ENCODE assay signal across 14 cellular contexts in the genomic region with DNA sequence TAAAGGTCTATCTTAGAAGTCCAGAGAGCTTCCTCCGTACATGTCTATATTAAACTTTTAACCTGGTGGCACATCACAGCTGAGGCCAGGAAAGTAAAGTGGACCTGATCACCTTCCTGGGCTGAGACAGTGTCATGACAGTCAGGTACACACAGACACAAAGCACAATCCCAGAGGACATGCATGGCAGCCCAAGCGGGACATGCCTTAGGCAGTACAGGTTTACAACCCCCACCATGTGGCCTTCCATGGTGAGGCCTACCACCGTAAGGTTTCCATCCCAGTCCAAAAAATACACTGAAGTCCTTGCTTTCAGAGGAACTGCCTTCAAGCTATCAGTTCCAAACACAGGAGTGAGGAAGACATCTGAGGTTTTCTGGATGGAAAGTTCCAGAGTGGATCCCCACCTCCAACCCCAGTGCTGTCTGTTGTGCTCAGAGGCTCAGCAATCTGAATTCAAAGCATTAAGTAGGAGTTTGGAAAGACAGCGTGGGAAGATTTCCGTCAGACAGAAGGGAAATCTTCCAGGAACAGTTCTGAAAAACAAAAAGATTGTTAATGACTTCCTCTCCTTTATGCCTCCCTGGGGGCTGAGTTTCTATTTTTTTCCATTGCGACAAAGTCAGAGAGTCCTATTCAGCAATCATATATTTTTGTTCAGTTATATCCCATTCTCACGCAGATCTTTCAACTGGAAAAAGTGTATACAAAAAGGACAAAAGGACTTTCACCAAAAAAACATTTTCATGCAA. TPM values are rescaled to one million over a fixed set of nuclear protein-coding genes. Genes with fewer than 3 reads are reported as not detected.
DNase-seq lines count a peak whose midpoint lies in the region; ATAC-seq and TF ChIP-seq lines count a peak whose summit lies in the region.
"Had no signal": no experiment of that assay in that cellular context is flagged by ENCODE, and none has a peak within 500 bp of the region (broad histone marks: within the 10 kb centered on the region; RNA-seq: fewer than 3 reads in every experiment).

No MANE protein-coding gene starts in this region.

- no peaks in the 10 kb centered on the region for H3K27me3 Mint-ChIP-seq in Caco-2 (ENCODE audit: insufficient read depth, unreplicated experiment)
- H3K27me3 Mint-ChIP-seq in WTC11 (ENCODE audit: low read depth), result no peaks in the 10 kb centered on the region

- peaks cover 52% of the 10 kb centered on the region for H3K4me1 Mint-ChIP-seq in Caco-2 (ENCODE audit: low read depth, unreplicated experiment)
- peaks cover 82% of the 10 kb centered on the region for H3K4me1 Mint-ChIP-seq in WTC11
- H3K4me1 Mint-ChIP-seq: natural killer cell had no signal

- H3K27ac Mint-ChIP-seq in Caco-2 (ENCODE audit: unreplicated experiment), result peak overlapping the region; percentile 93
- peak overlapping the region; percentile 46 for H3K27ac Mint-ChIP-seq in WTC11
- H3K27ac Mint-ChIP-seq: natural killer cell had no signal

- H3K4me3 ChIP-seq in Caco-2 (ENCODE audit: low read depth, low read length) (no peak overlapping the region), left ventricle myocardium inferior (no peak overlapping the region)

- CTCF ChIA-PET in Caco-2 (lab: Charles Lee), result no interaction called here
- CTCF ChIA-PET in WTC11 (lab: Charles Lee), result interaction anchor here (1.4 kb wide), 1 partner anchor 21 kb away, joined by 5 read pairs; no protein-coding TSS in a partner anchor
- CTCF ChIA-PET in RWPE1 (lab: Yijun Ruan, JAX), result no interaction called here

- TF ChIP-seq CTCF in Caco-2 (IDR thresholded peaks at IDR 0.05; ENCODE audit: insufficient read depth in 1 of 2, low read depth in 1 of 2, low read length in 1 of 2, severe bottlenecking in 1 of 2, unreplicated experiment in 1 of 2), result no peak
- no peak for TF ChIP-seq CTCF in WTC11 (IDR thresholded peaks at IDR 0.05)
- no peak for TF ChIP-seq CTCF in left ventricle myocardium inferior (IDR thresholded peaks at IDR 0.05; ENCODE audit: borderline replicate concordance)
- no peak for TF ChIP-seq CTCF in RWPE1 (conservative IDR thresholded peaks at IDR 0.05; ENCODE audit: low read depth)

- H3K4me3 Mint-ChIP-seq in Caco-2 (ENCODE audit: unreplicated experiment) (no peak overlapping the region), WTC11 (no peak overlapping the region)
- H3K4me3 Mint-ChIP-seq: natural killer cell had no signal

- intact Hi-C loops in Caco-2 (cut with micrococcal nuclease; ENCODE audit: unreplicated experiment), result no loop called here
- intact Hi-C loops in left ventricle myocardium inferior (cut with micrococcal nuclease), result no loop called here

- BruUV-seq in Caco-2 (replicated peaks; lab: Mats Ljungman, UMichigan), result no TSS peak

- ATAC-seq in WTC11 (no peak), GM21390 (IDR thresholded peaks at IDR 0.05; ENCODE audit: unreplicated experiment) (no peak)
- ATAC-seq: natural killer cell had no signal

- POLR2A ChIA-PET in Caco-2 (lab: Charles Lee) (no interaction called here), WTC11 (lab: Charles Lee) (no interaction called here), RWPE1 (lab: Yijun Ruan, JAX; ENCODE audit: low non-redundant PET) (no interaction called here)

- H3K27me3 ChIP-seq in Caco-2 (replicated peaks; ENCODE audit: control insufficient read depth, insufficient read depth, low read length) (no peaks in the 10 kb centered on the region), left ventricle myocardium inferior (ENCODE audit: low read depth) (no peaks in the 10 kb centered on the region)

- DNase-seq in Caco-2 (no peak), WTC11 (ENCODE audit: low spot score) (no peak), left ventricle myocardium inferior (no peak), putamen (ENCODE audit: low spot score) (peak; percentile 75), NCI-H1105 treated with DMSO at 0.1 percent for 48 hours (lab: John Stamatoyannopoulos, UW) (no peak), RWPE1 (ENCODE audit: low spot score) (no peak), NCI-H187 (lab: John Stamatoyannopoulos, UW) (no peak)
- DNase-seq: activated CD4-positive, alpha-beta T cell treated with anti-CD3 and anti-CD28 coated beads for 1 hour; AML-193; natural killer cell; NCI-H1694; stimulated activated CD4-positive, alpha-beta T cell treated with anti-CD3 and anti-CD28 coated beads, Interleukin-15, amount 100 ng/mL, for 24 hours had no signal

- H3K9me3 ChIP-seq in Caco-2, result no peaks in the 10 kb centered on the region
- no peaks in the 10 kb centered on the region for H3K9me3 ChIP-seq in left ventricle myocardium inferior (replicated peaks)

- H3K36me3 Mint-ChIP-seq in Caco-2 (ENCODE audit: insufficient read depth, unreplicated experiment), result peaks cover 12% of the 10 kb centered on the region
- no peaks in the 10 kb centered on the region for H3K36me3 Mint-ChIP-seq in WTC11
- H3K36me3 Mint-ChIP-seq: natural killer cell had no signal

- peak overlapping the region; percentile 74 for H3K27ac ChIP-seq in left ventricle myocardium inferior (replicated peaks)
- no peak overlapping the region for H3K27ac ChIP-seq in RWPE1

- H3K9me3 Mint-ChIP-seq in Caco-2 (ENCODE audit: unreplicated experiment) (no peaks in the 10 kb centered on the region), WTC11 (no peaks in the 10 kb centered on the region)
- H3K9me3 Mint-ChIP-seq: natural killer cell had no signal

- H3K36me3 ChIP-seq in Caco-2 (ENCODE audit: control insufficient read depth, insufficient read depth, low read length) (no peaks in the 10 kb centered on the region), left ventricle myocardium inferior (no peaks in the 10 kb centered on the region)

- H3K4me1 ChIP-seq in Caco-2 (peaks cover 58% of the 10 kb centered on the region), left ventricle myocardium inferior (peaks cover 77% of the 10 kb centered on the region)

TF ChIP-seq in WTC11, 78 proteins besides CTCF, POLR2A, EP300 and RAD21 (continues in another document):
- TF ChIP-seq TP53 (CRISPR knock-in tag; IDR thresholded peaks at IDR 0.05) (no peak), E2F4 (CRISPR knock-in tag; IDR thresholded peaks at IDR 0.05; ENCODE audit: borderline replicate concordance, low read depth) (no peak), MYBL2 (CRISPR knock-in tag; IDR thresholded peaks at IDR 0.05) (no peak), FOXJ3 (CRISPR knock-in tag; IDR thresholded peaks at IDR 0.05; ENCODE audit: borderline replicate concordance) (no peak), ZNF232 (CRISPR knock-in tag; IDR thresholded peaks at IDR 0.05) (no peak), ZNF263 (CRISPR knock-in tag; IDR thresholded peaks at IDR 0.05; ENCODE audit: low read depth) (no peak), CREM (CRISPR knock-in tag; IDR thresholded peaks at IDR 0.05) (no peak)
- TF ChIP-seq, protein P1, sequence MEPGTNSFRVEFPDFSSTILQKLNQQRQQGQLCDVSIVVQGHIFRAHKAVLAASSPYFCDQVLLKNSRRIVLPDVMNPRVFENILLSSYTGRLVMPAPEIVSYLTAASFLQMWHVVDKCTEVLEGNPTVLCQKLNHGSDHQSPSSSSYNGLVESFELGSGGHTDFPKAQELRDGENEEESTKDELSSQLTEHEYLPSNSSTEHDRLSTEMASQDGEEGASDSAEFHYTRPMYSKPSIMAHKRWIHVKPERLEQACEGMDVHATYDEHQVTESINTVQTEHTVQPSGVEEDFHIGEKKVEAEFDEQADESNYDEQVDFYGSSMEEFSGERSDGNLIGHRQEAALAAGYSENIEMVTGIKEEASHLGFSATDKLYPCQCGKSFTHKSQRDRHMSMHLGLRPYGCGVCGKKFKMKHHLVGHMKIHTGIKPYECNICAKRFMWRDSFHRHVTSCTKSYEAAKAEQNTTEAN (CRISPR knock-in tag; IDR thresholded peaks at IDR 0.05), result no peak
- TF ChIP-seq, protein P2, sequence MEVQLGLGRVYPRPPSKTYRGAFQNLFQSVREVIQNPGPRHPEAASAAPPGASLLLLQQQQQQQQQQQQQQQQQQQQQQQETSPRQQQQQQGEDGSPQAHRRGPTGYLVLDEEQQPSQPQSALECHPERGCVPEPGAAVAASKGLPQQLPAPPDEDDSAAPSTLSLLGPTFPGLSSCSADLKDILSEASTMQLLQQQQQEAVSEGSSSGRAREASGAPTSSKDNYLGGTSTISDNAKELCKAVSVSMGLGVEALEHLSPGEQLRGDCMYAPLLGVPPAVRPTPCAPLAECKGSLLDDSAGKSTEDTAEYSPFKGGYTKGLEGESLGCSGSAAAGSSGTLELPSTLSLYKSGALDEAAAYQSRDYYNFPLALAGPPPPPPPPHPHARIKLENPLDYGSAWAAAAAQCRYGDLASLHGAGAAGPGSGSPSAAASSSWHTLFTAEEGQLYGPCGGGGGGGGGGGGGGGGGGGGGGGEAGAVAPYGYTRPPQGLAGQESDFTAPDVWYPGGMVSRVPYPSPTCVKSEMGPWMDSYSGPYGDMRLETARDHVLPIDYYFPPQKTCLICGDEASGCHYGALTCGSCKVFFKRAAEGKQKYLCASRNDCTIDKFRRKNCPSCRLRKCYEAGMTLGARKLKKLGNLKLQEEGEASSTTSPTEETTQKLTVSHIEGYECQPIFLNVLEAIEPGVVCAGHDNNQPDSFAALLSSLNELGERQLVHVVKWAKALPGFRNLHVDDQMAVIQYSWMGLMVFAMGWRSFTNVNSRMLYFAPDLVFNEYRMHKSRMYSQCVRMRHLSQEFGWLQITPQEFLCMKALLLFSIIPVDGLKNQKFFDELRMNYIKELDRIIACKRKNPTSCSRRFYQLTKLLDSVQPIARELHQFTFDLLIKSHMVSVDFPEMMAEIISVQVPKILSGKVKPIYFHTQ (CRISPR knock-in tag; IDR thresholded peaks at IDR 0.05), result no peak

RNA-seq across cellular contexts. Expression of gene IFIT3, which starts 20.1 kb away (rescaled TPM):
- total RNA-seq in Caco-2 (2022), result 1.5 and 1.8 TPM in 2 replicates
- total RNA-seq in WTC11 (2021), result 0.14 to 0.42 TPM (median 0.39 TPM) in 3 replicates
- 6.9 TPM for total RNA-seq in left ventricle myocardium inferior

RNA-seq across cellular contexts. Expression of gene IFIT1B, which starts 30.0 kb away (rescaled TPM):
- total RNA-seq in Caco-2 (2022), result not detected in 2 replicates
- not detected in 3 replicates for total RNA-seq in WTC11 (2021)
- not detected for total RNA-seq in left ventricle myocardium inferior
- total RNA-seq: esophagus mucosa, natural killer cell had no signal

RNA-seq across cellular contexts. Expression of gene IFIT1, which starts 44.5 kb away (rescaled TPM):
- total RNA-seq in Caco-2 (2022), result 4.3 and 5.4 TPM in 2 replicates
- 1.5 to 2.0 TPM (median 1.5 TPM) in 3 replicates for total RNA-seq in WTC11 (2021)
- total RNA-seq in left ventricle myocardium inferior, result 31.0 TPM

RNA-seq across cellular contexts. Expression of gene IFIT2, which starts 46.0 kb away (rescaled TPM):
- total RNA-seq in Caco-2 (2022), result 0.43 and 0.56 TPM in 2 replicates
- 0.07 to 0.15 TPM (median 0.14 TPM) in 3 replicates for total RNA-seq in WTC11 (2021)
- 4.5 TPM for total RNA-seq in left ventricle myocardium inferior
